In the genomic region with DNA sequence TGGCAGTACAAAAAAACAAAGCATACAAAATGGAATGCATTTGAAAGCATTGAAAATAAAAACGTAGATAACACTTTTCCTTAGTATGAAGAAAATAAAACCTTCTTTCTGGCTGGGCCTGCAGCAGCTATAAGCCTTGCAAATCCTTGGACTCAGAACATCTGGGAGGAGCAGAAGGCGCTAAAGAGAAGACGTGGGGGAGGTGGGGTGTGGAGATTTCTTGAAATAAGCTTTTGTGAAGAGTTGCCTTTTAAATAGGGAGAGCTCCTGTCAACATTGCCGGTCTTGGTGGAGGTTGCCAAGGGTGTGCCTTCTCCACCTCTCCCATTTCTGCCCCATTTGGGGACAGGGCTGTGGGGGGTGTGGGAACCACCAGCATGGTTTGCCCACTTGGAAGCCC, we compare ENCODE assay signal across 13 cellular contexts.
DNase-seq lines count a peak whose midpoint lies in the region; ATAC-seq and TF ChIP-seq lines count a peak whose summit lies in the region.
"Had no signal": no experiment of that assay in that cellular context is flagged by ENCODE, and none has a peak within 500 bp of the region (broad histone marks: within the 10 kb centered on the region; RNA-seq: fewer than 3 reads in every experiment).

No MANE protein-coding gene starts in this region.

- no peaks in the 10 kb centered on the region for H3K9me3 ChIP-seq in HAP-1
- H3K9me3 ChIP-seq in gastroesophageal sphincter: no peaks in the 10 kb centered on the region
- H3K9me3 ChIP-seq: A549, BE2C had no signal

- no peak for TF ChIP-seq EP300 in gastroesophageal sphincter (IDR thresholded peaks at IDR 0.05)

- H3K27ac ChIP-seq in gastroesophageal sphincter: no peak overlapping the region
- H3K27ac ChIP-seq: A549, C4-2B had no signal

- H3K27me3 ChIP-seq in HAP-1 (ENCODE audit: low read depth) (no peaks in the 10 kb centered on the region), gastroesophageal sphincter (peaks cover 20% of the 10 kb centered on the region)
- H3K27me3 ChIP-seq: BE2C had no signal

- DNase-seq in HAP-1 (ENCODE audit: low spot score in 2 of 2): peak; percentile 33 to 38
- peak; percentile 92 for DNase-seq in NCI-H82 (lab: John Stamatoyannopoulos, UW)
- peak; percentile 31 for DNase-seq in inferior parietal cortex (ENCODE audit: extremely low spot score)
- DNase-seq in iPS-NIHi11 (ENCODE audit: low spot score): no peak
- no peak for DNase-seq in KG1 (lab: John Stamatoyannopoulos, UW)
- DNase-seq: BE2C; CD4-positive, alpha-beta memory T cell; H7; IMR-90 had no signal

- H3K36me3 ChIP-seq in HAP-1 (replicated peaks) (no peaks in the 10 kb centered on the region), gastroesophageal sphincter (no peaks in the 10 kb centered on the region)
- H3K36me3 ChIP-seq: BE2C had no signal

- H3K4me3 ChIP-seq in HAP-1 (no peak overlapping the region), gastroesophageal sphincter (no peak overlapping the region)
- H3K4me3 ChIP-seq: A549, GM23338 had no signal

- H3K4me1 ChIP-seq in HAP-1 (peaks cover 7% of the 10 kb centered on the region; the same call in 1 of the 2 replicates), gastroesophageal sphincter (no peaks in the 10 kb centered on the region)
- H3K4me1 ChIP-seq: A549 had no signal

- no peak for TF ChIP-seq CTCF in gastroesophageal sphincter (IDR thresholded peaks at IDR 0.05)

- WGBS in gastroesophageal sphincter (ENCODE audit: low coverage in 1 of 2), 2 donors: 34 to 43% methylated on average over 1 to 4 of the region's 4 CpGs

- ATAC-seq in gastroesophageal sphincter: no peak
- ATAC-seq: A549, GM23338 had no signal

- in situ Hi-C loops in HAP-1 (cut with MboI; ENCODE audit: low sequenced_read_pairs): no loop called here

- TF ChIP-seq POLR2A in gastroesophageal sphincter (IDR thresholded peaks at IDR 0.05): no peak

Comparison
In these comparisons a context has a peak if more than half of its experiments do, and no peak if none do; other contexts are left out.
1. DNase-seq: peak in HAP-1 (2 of 2), NCI-H82 (single experiment) and inferior parietal cortex (single experiment); none in iPS-NIHi11 (single experiment) and KG1 (single experiment).